In the genomic region with DNA sequence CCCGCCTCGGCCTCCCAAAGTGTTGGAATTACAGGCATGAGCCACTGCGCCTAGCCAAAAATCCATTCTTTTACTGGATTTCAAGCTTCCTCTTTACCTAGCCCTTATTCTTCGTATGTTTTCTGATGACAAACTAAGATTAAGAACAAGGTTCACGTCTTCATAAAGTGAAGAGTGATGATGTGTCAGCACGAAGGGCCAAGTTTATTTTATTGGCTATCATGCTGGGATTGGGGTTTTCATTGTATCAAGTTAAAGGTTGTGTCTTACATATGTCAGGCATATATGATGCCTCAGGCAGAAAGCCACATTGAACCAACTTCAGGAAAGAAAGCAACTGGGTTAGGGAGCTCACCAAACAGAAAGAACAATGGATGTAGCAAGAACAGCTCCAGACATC, we compare ENCODE assay signal across 9 cellular contexts. TPM values are rescaled to one million over a fixed set of nuclear protein-coding genes. Genes with fewer than 3 reads are reported as not detected.
"Had no signal": no experiment of that assay in that cellular context is flagged by ENCODE, and none has a peak within 500 bp of the region (broad histone marks: within the 10 kb centered on the region; RNA-seq: fewer than 3 reads in every experiment).

No MANE protein-coding gene starts in this region.

- FAIRE-seq: HepG2, HTR-8/SVneo had no signal

- DNase-seq: IMR-90, KBM-7, KG1 had no signal

- H3K27ac ChIP-seq: HL-60 had no signal

- ATAC-seq: HepG2 had no signal

RNA-seq across cellular contexts. Expression of gene SLC17A3, which starts 19.7 kb away (rescaled TPM):
- total RNA-seq: HT-29, HT1080, IMR-90 had no signal
- polyA plus RNA-seq: IgD-negative memory B cell, IMR-90 had no signal

RNA-seq across cellular contexts. Expression of gene SLC17A2, which starts 36.7 kb away (rescaled TPM):
- total RNA-seq: HT-29, HT1080, IMR-90 had no signal
- polyA plus RNA-seq: IgD-negative memory B cell, IMR-90 had no signal
